19 cellular contexts compared by ENCODE assay signal in the genomic region with DNA sequence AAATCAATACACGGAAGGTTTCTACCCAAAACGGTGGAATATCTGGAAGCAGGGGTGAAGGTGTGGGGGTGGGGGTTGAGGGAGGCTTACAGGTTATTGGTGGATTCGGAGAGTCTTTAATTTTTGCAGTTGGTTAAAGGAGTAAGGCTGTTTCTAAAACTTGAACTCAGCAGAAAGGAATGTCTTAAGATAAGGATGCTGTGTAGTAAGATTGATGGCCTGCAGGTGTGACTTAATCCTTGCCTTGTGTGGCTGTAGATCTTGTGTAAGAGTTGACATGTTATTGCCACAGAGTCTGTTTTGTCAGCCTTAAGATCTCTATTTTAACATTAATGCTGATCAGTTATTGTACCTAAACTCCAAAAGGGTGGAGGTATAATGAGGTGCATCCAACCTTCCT. TPM values are rescaled to one million over a fixed set of nuclear protein-coding genes. Genes with fewer than 3 reads are reported as not detected.
A peak's percentile ranks its signal among the peaks of the same experiment; 100 is the strongest.
DNase-seq lines count a peak whose midpoint lies in the region; ATAC-seq and TF ChIP-seq lines count a peak whose summit lies in the region.
"Had no signal": no experiment of that assay in that cellular context is flagged by ENCODE, and none has a peak within 500 bp of the region (broad histone marks: within the 10 kb centered on the region; RNA-seq: fewer than 3 reads in every experiment).

No MANE protein-coding gene starts in this region.

- peak overlapping the region; percentile 54 for H3K4me3 Mint-ChIP-seq in Caco-2 (ENCODE audit: unreplicated experiment)
- H3K4me3 Mint-ChIP-seq in nephron: peak overlapping the region in 2 of 3 experiments; percentile 34 to 59
- H3K4me3 Mint-ChIP-seq: CD4-positive, alpha-beta T cell; stimulated activated naive CD8-positive, alpha-beta T cell treated with anti-CD3 and anti-CD28 coated beads, Interleukin-15, Interleukin-2, amounts not matched to agents 100 ng/mL and 50 ng/mL, for 24 hours had no signal

- H3K4me3 ChIP-seq in Caco-2 (ENCODE audit: low read depth, low read length) (no peak overlapping the region), OCI-LY3 (ENCODE audit: low read length) (no peak overlapping the region)
- H3K4me3 ChIP-seq: esophagus muscularis mucosa, heart right ventricle had no signal

- H3K36me3 Mint-ChIP-seq in Caco-2 (ENCODE audit: insufficient read depth, unreplicated experiment) (peaks cover 6% of the 10 kb centered on the region), nephron (ENCODE audit: low read depth) (no peaks in the 10 kb centered on the region)
- H3K36me3 Mint-ChIP-seq: activated naive CD4-positive, alpha-beta T cell treated with anti-CD3 and anti-CD28 coated beads, Interleukin-2, amount 50 U/mL, for 72 hours had no signal

- peak; percentile 58 for ATAC-seq in foreskin keratinocyte
- ATAC-seq: heart right ventricle had no signal

- H3K27ac Mint-ChIP-seq in Caco-2 (ENCODE audit: unreplicated experiment): peak overlapping the region; percentile 91
- peak overlapping the region; percentile 43 to 92 (median 90) for H3K27ac Mint-ChIP-seq in nephron
- H3K27ac Mint-ChIP-seq: CD4-positive, alpha-beta T cell; stimulated activated naive CD8-positive, alpha-beta T cell treated with anti-CD3 and anti-CD28 coated beads, Interleukin-15, Interleukin-2, amounts not matched to agents 100 ng/mL and 50 ng/mL, for 24 hours had no signal

- H3K9ac ChIP-seq in OCI-LY3 (ENCODE audit: low read length): no peak overlapping the region

- no peak overlapping the region for H3K27ac ChIP-seq in OCI-LY3 (ENCODE audit: low read length)
- no peak overlapping the region for H3K27ac ChIP-seq in foreskin keratinocyte
- H3K27ac ChIP-seq: brain microvascular endothelial cell, esophagus muscularis mucosa, heart right ventricle had no signal

- POLR2A ChIA-PET in Caco-2 (lab: Charles Lee): no interaction called here

- H2AFZ ChIP-seq in OCI-LY3 (ENCODE audit: low read depth, low read length): 0 out of 2 replicates have a peak overlapping the region, but pooled peaks have one; percentile 0

- CTCF ChIA-PET in Caco-2 (lab: Charles Lee): no interaction called here

- H3K27me3 Mint-ChIP-seq in Caco-2 (ENCODE audit: insufficient read depth, unreplicated experiment) (no peaks in the 10 kb centered on the region), nephron (ENCODE audit: low read depth) (no peaks in the 10 kb centered on the region)
- H3K27me3 Mint-ChIP-seq: stimulated activated naive CD8-positive, alpha-beta T cell treated with anti-CD3 and anti-CD28 coated beads, Interleukin-15, Interleukin-2, amounts not matched to agents 100 ng/mL and 50 ng/mL, for 24 hours had no signal

- TF ChIP-seq CTCF in Caco-2 (IDR thresholded peaks at IDR 0.05; ENCODE audit: insufficient read depth in 1 of 2, low read depth in 1 of 2, low read length in 1 of 2, severe bottlenecking in 1 of 2, unreplicated experiment in 1 of 2) (peak in 1 of 2 experiments; percentile 21), OCI-LY3 (IDR thresholded peaks at IDR 0.05; ENCODE audit: low read depth, low read length) (no peak), foreskin keratinocyte (conservative IDR thresholded peaks at IDR 0.05) (no peak), nephron (IDR thresholded peaks at IDR 0.05; ENCODE audit: unreplicated experiment in 3 of 3) (no peak)

- H3K4me2 ChIP-seq in OCI-LY3 (ENCODE audit: low read length): no peak overlapping the region

- H3K27me3 ChIP-seq in Caco-2 (replicated peaks; ENCODE audit: control insufficient read depth, insufficient read depth, low read length) (no peaks in the 10 kb centered on the region), OCI-LY3 (ENCODE audit: low read depth, low read length) (no peaks in the 10 kb centered on the region), foreskin keratinocyte (no peaks in the 10 kb centered on the region)
- H3K27me3 ChIP-seq: brain microvascular endothelial cell, esophagus muscularis mucosa, heart right ventricle had no signal

- no TSS peak for BruUV-seq in Caco-2 (replicated peaks; lab: Mats Ljungman, UMichigan)

- H4K20me1 ChIP-seq in OCI-LY3 (ENCODE audit: insufficient read depth, low read length): no peaks in the 10 kb centered on the region

- H3K4me1 ChIP-seq in Caco-2 (peaks cover 24% of the 10 kb centered on the region), OCI-LY3 (ENCODE audit: low read length) (no peaks in the 10 kb centered on the region), foreskin keratinocyte (no peaks in the 10 kb centered on the region)
- H3K4me1 ChIP-seq: esophagus muscularis mucosa, heart right ventricle had no signal

- peaks cover 9% of the 10 kb centered on the region for H3K9me3 Mint-ChIP-seq in Caco-2 (ENCODE audit: unreplicated experiment)
- peaks cover 4% of the 10 kb centered on the region for H3K9me3 Mint-ChIP-seq in nephron
- H3K9me3 Mint-ChIP-seq: activated naive CD4-positive, alpha-beta T cell treated with anti-CD3 and anti-CD28 coated beads, Interleukin-2, amount 50 U/mL, for 72 hours; CD4-positive, alpha-beta T cell; stimulated activated naive CD8-positive, alpha-beta T cell treated with anti-CD3 and anti-CD28 coated beads, Interleukin-15, Interleukin-2, amounts not matched to agents 100 ng/mL and 50 ng/mL, for 24 hours had no signal

- intact Hi-C loops in Caco-2 (cut with micrococcal nuclease; ENCODE audit: unreplicated experiment): loop anchor here (1.0 kb wide), 2 partner anchors 81 to 177 kb away; partner anchors contain the start of gene ZNF202

- H3K9me3 ChIP-seq in Caco-2 (no peaks in the 10 kb centered on the region), OCI-LY3 (ENCODE audit: insufficient read depth, low read length) (no peaks in the 10 kb centered on the region)
- H3K9me3 ChIP-seq: esophagus muscularis mucosa had no signal

- DNase-seq in Caco-2: peak; percentile 75 to 80
- DNase-seq in foreskin keratinocyte: peak; percentile 19 to 35
- no peak for DNase-seq in superior temporal gyrus (ENCODE audit: extremely low spot score)
- no peak for DNase-seq in activated gamma-delta T cell treated with Interleukin-2 at 50 U/mL for 16 hours
- no peak for DNase-seq in effector CD8-positive, alpha-beta T cell (lab: John Stamatoyannopoulos, UW)
- DNase-seq in COR-L47 (lab: John Stamatoyannopoulos, UW): no peak
- DNase-seq: activated T-cell treated with anti-CD3 and anti-CD28 coated beads for 4 hours; brain microvascular endothelial cell; CD4-positive, alpha-beta T cell; heart right ventricle; NCI-H1694; NK-92 treated with Interleukin-12 subunit alpha and Interleukin-12 subunit beta, amount 100 ng/mL, for 24 hours; stimulated activated CD4-positive, alpha-beta T cell treated with anti-CD3 and anti-CD28 coated beads, Interleukin-15, amount 100 ng/mL, for 24 hours had no signal

- H3K36me3 ChIP-seq in Caco-2 (ENCODE audit: control insufficient read depth, insufficient read depth, low read length) (no peaks in the 10 kb centered on the region), OCI-LY3 (replicated peaks; ENCODE audit: low read depth, low read length) (no peaks in the 10 kb centered on the region)
- H3K36me3 ChIP-seq: brain microvascular endothelial cell, esophagus muscularis mucosa, heart right ventricle had no signal

- H3K4me1 Mint-ChIP-seq in Caco-2 (ENCODE audit: low read depth, unreplicated experiment): peaks cover 19% of the 10 kb centered on the region
- peaks cover 15% of the 10 kb centered on the region for H3K4me1 Mint-ChIP-seq in nephron

- no peaks in the 10 kb centered on the region for H3K79me2 ChIP-seq in OCI-LY3 (ENCODE audit: low read length)

RNA-seq across cellular contexts. Expression of gene OR6M1, which starts 16.4 kb away (rescaled TPM):
- total RNA-seq in Caco-2 (2022) (not detected in 2 replicates), foreskin keratinocyte (not detected in 2 replicates)
- polyA plus RNA-seq in foreskin keratinocyte: not detected in 2 replicates
- total RNA-seq: activated naive CD4-positive, alpha-beta T cell treated with anti-CD3 and anti-CD28 coated beads, Interleukin-2, amount 50 U/mL, for 72 hours; CD4-positive, alpha-beta T cell; esophagus muscularis mucosa; heart right ventricle; kidney epithelial cell had no signal
- polyA plus RNA-seq: heart right ventricle had no signal

Comparison
In these comparisons a context has a peak if more than half of its experiments do, and no peak if none do; other contexts are left out.
1. DNase-seq: peak in Caco-2 (2 of 2) and foreskin keratinocyte (2 of 2); none in superior temporal gyrus (single experiment), activated gamma-delta T cell treated with Interleukin-2 at 50 U/mL for 16 hours (single experiment), effector CD8-positive, alpha-beta T cell (single experiment) and COR-L47 (single experiment).